Comparison of ENCODE assay signal across 8 cellular contexts in the genomic region with DNA sequence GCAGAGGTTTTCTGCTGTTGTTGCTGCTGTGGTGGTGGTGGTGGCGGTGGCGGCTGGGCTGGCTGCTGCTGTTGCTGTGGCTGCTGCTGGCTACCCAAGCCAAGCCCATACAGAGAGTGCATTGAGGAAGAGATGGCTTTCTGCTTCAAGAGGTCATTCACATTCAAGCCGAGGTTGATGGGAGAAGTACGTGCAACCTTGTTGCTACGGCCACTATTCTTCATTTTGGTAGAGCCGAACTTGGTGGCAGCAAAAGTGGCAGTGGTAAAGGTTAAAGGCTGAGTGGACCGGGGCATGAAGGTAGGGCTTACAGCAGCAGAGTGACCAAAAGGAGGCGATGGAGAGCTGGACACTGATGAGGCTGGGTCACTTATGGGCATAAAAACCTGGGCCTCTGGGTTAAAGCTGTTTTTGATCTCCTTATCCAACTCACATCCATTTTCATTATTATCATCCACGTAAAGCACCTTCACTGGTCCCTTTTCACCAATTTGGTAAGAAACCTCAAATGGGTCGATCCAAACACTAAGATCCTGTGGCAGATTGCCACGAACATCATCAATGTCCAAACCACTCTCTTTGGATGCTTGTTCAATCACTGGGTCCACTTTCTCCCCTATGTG. TPM values are rescaled to one million over a fixed set of nuclear protein-coding genes. Genes with fewer than 3 reads are reported as not detected.
DNase-seq lines count a peak whose midpoint lies in the region; ATAC-seq and TF ChIP-seq lines count a peak whose summit lies in the region.

No MANE protein-coding gene starts in this region.

- H3K9me3 ChIP-seq in DND-41 (ENCODE audit: insufficient read depth, low read length, severe bottlenecking), result no peaks in the 10 kb centered on the region

- H3K27ac Mint-ChIP-seq in activated T-helper 17 cell treated with anti-CD3 and anti-CD28 coated beads, Interleukin-2, amount 50 U/mL, for 72 hours, result peak overlapping the region; percentile 92

- no peak overlapping the region for H3K9ac ChIP-seq in DND-41 (ENCODE audit: low read depth, low read length)

- H2AFZ ChIP-seq in DND-41 (ENCODE audit: low read depth, low read length), result no peak overlapping the region

- no peak overlapping the region for H3K4me3 ChIP-seq in DND-41 (ENCODE audit: low read depth in 1 of 2, low read length in 2 of 2)

- no peaks in the 10 kb centered on the region for H3K9me3 Mint-ChIP-seq in activated T-helper 17 cell treated with anti-CD3 and anti-CD28 coated beads, Interleukin-2, amount 50 U/mL, for 72 hours

- peaks cover 33% of the 10 kb centered on the region for H3K4me1 Mint-ChIP-seq in activated T-helper 17 cell treated with anti-CD3 and anti-CD28 coated beads, Interleukin-2, amount 50 U/mL, for 72 hours

- no peaks in the 10 kb centered on the region for H3K27me3 ChIP-seq in DND-41 (ENCODE audit: insufficient read depth, low read length, poor library complexity)

- H3K4me3 Mint-ChIP-seq in activated T-helper 17 cell treated with anti-CD3 and anti-CD28 coated beads, Interleukin-2, amount 50 U/mL, for 72 hours, result peak overlapping the region; percentile 90

- peaks cover 11% of the 10 kb centered on the region for H3K36me3 ChIP-seq in DND-41 (ENCODE audit: insufficient read depth, low read length)

- H3K27me3 Mint-ChIP-seq in activated T-helper 17 cell treated with anti-CD3 and anti-CD28 coated beads, Interleukin-2, amount 50 U/mL, for 72 hours, result no peaks in the 10 kb centered on the region

- H3K4me1 ChIP-seq in DND-41 (ENCODE audit: insufficient read depth, low read length), result peaks cover 32% of the 10 kb centered on the region

- peak overlapping the region; percentile 4; the same call in 1 of the 2 replicates for H3K4me2 ChIP-seq in DND-41 (ENCODE audit: insufficient read depth, low read length)

- H4K20me1 ChIP-seq in DND-41 (ENCODE audit: insufficient read depth, low read length), result peaks cover 12% of the 10 kb centered on the region; the same call in 1 of the 2 replicates

- intact Hi-C loops in head of caudate nucleus (cut with DNase I), result no loop called here

- DNase-seq in DND-41 (no peak), LHCN-M2 (ENCODE audit: low read depth) (peak; percentile 52), head of caudate nucleus (peak in 41 of 42 donors; percentile 41 to 89 (median 68)), renal cortical epithelial cell (ENCODE audit: low read depth) (peak; percentile 59), NCI-H1930 (lab: John Stamatoyannopoulos, UW) (no peak)

- H3K27ac ChIP-seq in DND-41 (ENCODE audit: low read length), result no peak overlapping the region

- ATAC-seq in DND-41 (ENCODE audit: insufficient read depth, low read depth), result no peak
- ATAC-seq in activated T-helper 17 cell treated with anti-CD3 and anti-CD28 coated beads, Interleukin-2, amount 50 U/mL, for 72 hours (replicated peaks), result no peak
- no peak for ATAC-seq in HG02884 (IDR thresholded peaks at IDR 0.05; ENCODE audit: unreplicated experiment)
- ATAC-seq in HG03439 (IDR thresholded peaks at IDR 0.05; ENCODE audit: unreplicated experiment), result no peak

- TF ChIP-seq CTCF in DND-41 (IDR thresholded peaks at IDR 0.05; ENCODE audit: borderline replicate concordance, extremely low read depth, low read length, poor library complexity, severe bottlenecking), result peak; percentile 52

- H3K79me2 ChIP-seq in DND-41 (ENCODE audit: insufficient read depth, low read length), result peaks cover 30% of the 10 kb centered on the region

- peaks cover 43% of the 10 kb centered on the region for H3K36me3 Mint-ChIP-seq in activated T-helper 17 cell treated with anti-CD3 and anti-CD28 coated beads, Interleukin-2, amount 50 U/mL, for 72 hours (ENCODE audit: low read depth)

RNA-seq across cellular contexts. Expression of gene TOB1, which starts 2.8 kb away (rescaled TPM):
- total RNA-seq in LHCN-M2 (2014; rRNA removed) (9.3 and 16.9 TPM in 2 replicates), renal cortical epithelial cell (8.5 and 19.5 TPM in 2 replicates)
- polyA plus RNA-seq in LHCN-M2 (2012), result 31.4 TPM
- total RNA-seq in activated T-helper 17 cell treated with anti-CD3 and anti-CD28 coated beads, Interleukin-2, amount 50 U/mL, for 72 hours, result 10 to 100 TPM; 33.1 to 40.8 TPM

RNA-seq across cellular contexts. Expression of gene WFIKKN2, which starts 27.9 kb away (rescaled TPM):
- total RNA-seq in LHCN-M2 (2014; rRNA removed) (not detected in 2 replicates), renal cortical epithelial cell (not detected in 2 replicates)
- 0.06 TPM for polyA plus RNA-seq in LHCN-M2 (2012)
- total RNA-seq in activated T-helper 17 cell treated with anti-CD3 and anti-CD28 coated beads, Interleukin-2, amount 50 U/mL, for 72 hours, result not detected

Comparison
In these comparisons a context has a peak if more than half of its experiments do, and no peak if none do; other contexts are left out.
1. DNase-seq: peak in LHCN-M2 (single experiment), head of caudate nucleus (41 of 42) and renal cortical epithelial cell (single experiment); none in DND-41 (single experiment) and NCI-H1930 (0 of 2).